Comparison of ENCODE assay signal across 21 cellular contexts in the genomic region with DNA sequence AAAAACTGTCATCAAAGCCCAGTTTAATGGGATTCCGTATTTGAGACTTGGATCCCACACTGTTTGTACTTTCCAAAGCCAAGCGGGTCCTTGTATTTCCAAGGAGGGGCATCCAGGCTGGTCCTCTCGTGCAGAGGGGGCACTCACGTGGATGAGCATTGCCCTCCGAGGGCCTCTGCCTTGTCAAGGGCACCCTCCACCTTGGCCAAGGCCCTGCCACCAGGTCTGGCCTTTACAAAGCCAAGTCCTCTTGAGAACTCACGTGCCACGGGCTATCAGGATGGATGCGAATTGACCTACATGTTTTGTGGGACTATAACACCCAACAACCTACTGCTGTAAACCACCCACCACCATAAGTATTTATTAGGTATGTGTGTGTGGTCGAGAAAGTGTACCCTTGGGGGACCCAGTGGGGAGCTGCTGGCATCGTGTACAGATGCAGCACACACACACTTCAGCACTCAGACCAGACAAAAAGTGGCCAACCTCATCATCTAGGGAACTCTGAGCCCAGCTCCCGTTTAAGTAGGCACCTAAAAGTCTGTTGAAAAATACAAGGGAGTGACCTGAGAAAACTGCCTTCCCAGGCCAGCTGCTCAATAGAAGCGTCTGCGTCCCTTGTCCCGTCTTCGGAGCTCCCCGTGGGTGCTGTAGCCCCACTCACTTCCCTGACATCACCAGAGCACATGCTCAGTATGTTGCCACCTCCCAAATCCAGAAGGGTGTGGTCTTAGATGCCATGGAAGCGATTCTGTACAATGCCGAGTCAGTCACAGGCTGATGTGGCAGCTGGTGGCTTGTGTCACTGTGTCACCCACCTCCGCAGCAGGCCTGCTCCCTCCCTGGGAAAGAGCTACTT. TPM values are rescaled to one million over a fixed set of nuclear protein-coding genes. Genes with fewer than 3 reads are reported as not detected.
DNase-seq lines count a peak whose midpoint lies in the region; ATAC-seq and TF ChIP-seq lines count a peak whose summit lies in the region.
"Had no signal": no experiment of that assay in that cellular context is flagged by ENCODE, and none has a peak within 500 bp of the region (broad histone marks: within the 10 kb centered on the region; RNA-seq: fewer than 3 reads in every experiment).

No MANE protein-coding gene starts in this region.

- intact Hi-C loops in spleen (cut with DNase I; ENCODE audit: low total_unique reads) = no loop called here

- no peak overlapping the region for H3K18ac ChIP-seq in mesenchymal stem cell (ENCODE audit: low read depth in 1 of 2, low read length in 2 of 2)

- TF ChIP-seq CTCF in chondrocyte (IDR thresholded peaks at IDR 0.05) = no peak
- no peak for TF ChIP-seq CTCF in spleen (IDR thresholded peaks at IDR 0.05 in 8 of 11, conservative IDR thresholded peaks at IDR 0.05 in 3 of 11)

- H3K79me1 ChIP-seq in mesenchymal stem cell (replicated peaks; ENCODE audit: low read length, poor library complexity, severe bottlenecking) = peaks cover 27% of the 10 kb centered on the region

- no peaks in the 10 kb centered on the region for H3K27me3 ChIP-seq in mesenchymal stem cell (ENCODE audit: control insufficient read depth in 1 of 2, insufficient read depth in 1 of 2, low read length in 2 of 2)
- no peaks in the 10 kb centered on the region for H3K27me3 ChIP-seq in spleen (replicated peaks in 1 of 7)
- H3K27me3 ChIP-seq: pancreas had no signal

- no peaks in the 10 kb centered on the region for H3K9me3 Mint-ChIP-seq in activated naive CD4-positive, alpha-beta T cell treated with anti-CD3 and anti-CD28 coated beads, Interleukin-2, amount 50 U/mL, for 72 hours
- no peaks in the 10 kb centered on the region for H3K9me3 Mint-ChIP-seq in chondrocyte (ENCODE audit: low read depth)
- H3K9me3 Mint-ChIP-seq: T-helper 1 cell treated with Interleukin-12 subunit alpha and Interleukin-12 subunit beta and Interleukin-4 antibody, amounts not matched to agents 30 μg/mL and 1 μg/mL, for 36 hours had no signal

- H3K27ac Mint-ChIP-seq in activated naive CD4-positive, alpha-beta T cell treated with anti-CD3 and anti-CD28 coated beads, Interleukin-2, amount 50 U/mL, for 72 hours = peak overlapping the region; percentile 51 to 86
- H3K27ac Mint-ChIP-seq in chondrocyte (ENCODE audit: unreplicated experiment) = peak overlapping the region; percentile 65
- H3K27ac Mint-ChIP-seq: T-helper 1 cell treated with Interleukin-12 subunit alpha and Interleukin-12 subunit beta and Interleukin-4 antibody, amounts not matched to agents 30 μg/mL and 1 μg/mL, for 36 hours had no signal

- H3K4me1 Mint-ChIP-seq in chondrocyte (ENCODE audit: low read depth) = peaks cover 14% of the 10 kb centered on the region

- H3K23ac ChIP-seq in mesenchymal stem cell (ENCODE audit: low read length in 2 of 2) = no peak overlapping the region

- no peak overlapping the region for H4K91ac ChIP-seq in mesenchymal stem cell (ENCODE audit: low read length)

- H3K9me3 ChIP-seq in mesenchymal stem cell (ENCODE audit: control insufficient read depth, low read length) (no peaks in the 10 kb centered on the region), spleen (no peaks in the 10 kb centered on the region)
- H3K9me3 ChIP-seq: pancreas had no signal

- H3K4me2 ChIP-seq in mesenchymal stem cell (ENCODE audit: low read length, poor library complexity, severe bottlenecking) = no peak overlapping the region

- H2AK5ac ChIP-seq in mesenchymal stem cell (ENCODE audit: low read length, severe bottlenecking) = no peak overlapping the region

- no peak overlapping the region for H2AFZ ChIP-seq in mesenchymal stem cell (ENCODE audit: low read depth, low read length)

- H3K27ac ChIP-seq in mesenchymal stem cell (ENCODE audit: low read length, poor library complexity, severe bottlenecking) = no peak overlapping the region
- H3K27ac ChIP-seq in spleen = no peak overlapping the region
- H3K27ac ChIP-seq: pancreas had no signal

- H3K4me3 Mint-ChIP-seq in chondrocyte (ENCODE audit: unreplicated experiment) = no peak overlapping the region
- H3K4me3 Mint-ChIP-seq: T-helper 1 cell treated with Interleukin-12 subunit alpha and Interleukin-12 subunit beta and Interleukin-4 antibody, amounts not matched to agents 30 μg/mL and 1 μg/mL, for 36 hours had no signal

- no peak overlapping the region for H3K9ac ChIP-seq in mesenchymal stem cell (ENCODE audit: low read length)

- no peaks in the 10 kb centered on the region for H3K27me3 Mint-ChIP-seq in chondrocyte (ENCODE audit: low read depth)

- peak overlapping the region; percentile 35 for H4K8ac ChIP-seq in mesenchymal stem cell (ENCODE audit: low read length)

- no peak overlapping the region for H2BK12ac ChIP-seq in mesenchymal stem cell (ENCODE audit: low read length in 2 of 2)

- peaks cover 2% of the 10 kb centered on the region for H3K4me1 ChIP-seq in mesenchymal stem cell (ENCODE audit: control insufficient read depth, insufficient read depth, low read depth, low read length)
- peaks cover 0 to 23% (median 19%) of the 10 kb centered on the region in 6 donors for H3K4me1 ChIP-seq in spleen
- H3K4me1 ChIP-seq: pancreas had no signal

- peak in 1 of 2 donors; percentile 31 for DNase-seq in activated naive CD4-positive, alpha-beta T cell treated with anti-CD3 and anti-CD28 coated beads, Interleukin-2, amount 50 U/mL, for 72 hours (ENCODE audit: low spot score in 2 of 2)
- DNase-seq in activated naive CD4-positive, alpha-beta T cell treated with Interleukin-2 at 50 U/mL for 16 hours = no peak
- DNase-seq in chondrocyte (ENCODE audit: low spot score) = peak; percentile 59
- DNase-seq in mesenchymal stem cell = peak; percentile 45
- peak; percentile 65 for DNase-seq in spleen
- no peak for DNase-seq in ureter (ENCODE audit: low spot score)
- no peak for DNase-seq in stimulated activated CD4-positive, alpha-beta T cell treated with anti-CD3 and anti-CD28 coated beads, Interleukin-12 subunit alpha, Interleukin-12 subunit beta, amount 100 ng/mL, for 4 hours
- DNase-seq: amniotic stem cell; C1 segment of cervical spinal cord; cerebellar nuclear complex; DMS 273 treated with DMSO at 0.1 percent for 48 hours; H7; hippocampal formation; kidney glomerular epithelial cell; NCI-H1417; NCI-H226; NK-92 treated with Interleukin-12 subunit alpha and Interleukin-12 subunit beta, amount 100 ng/mL, for 24 hours; pancreas; stimulated activated naive CD4-positive, alpha-beta T cell treated with Interleukin-2 at 50 U/mL for 16 hours had no signal

- 97% methylated on average over 16 of the region's 19 CpGs for WGBS in mesenchymal stem cell
- WGBS in spleen, 5 donors = 90 to 96% (median 94%) methylated on average over 19 of the region's 19 CpGs

- H3K36me3 Mint-ChIP-seq in activated naive CD4-positive, alpha-beta T cell treated with anti-CD3 and anti-CD28 coated beads, Interleukin-2, amount 50 U/mL, for 72 hours = no peaks in the 10 kb centered on the region
- H3K36me3 Mint-ChIP-seq in chondrocyte (ENCODE audit: low read depth) = peaks cover 28% of the 10 kb centered on the region

- H3K14ac ChIP-seq in mesenchymal stem cell (ENCODE audit: low read length in 2 of 2) = no peak overlapping the region

- peak in 1 of 2 donors; percentile 14 for ATAC-seq in activated naive CD4-positive, alpha-beta T cell treated with anti-CD3 and anti-CD28 coated beads, Interleukin-2, amount 50 U/mL, for 72 hours
- ATAC-seq in HG02763 (IDR thresholded peaks at IDR 0.05; ENCODE audit: unreplicated experiment) = no peak
- ATAC-seq: pancreas had no signal

- H3K36me3 ChIP-seq in mesenchymal stem cell (ENCODE audit: control insufficient read depth in 1 of 2, insufficient read depth in 2 of 2, low read depth in 1 of 2, low read length in 2 of 2) = peaks cover 43 to 92% of the 10 kb centered on the region in 2 experiments
- H3K36me3 ChIP-seq in spleen = peaks cover 0 to 90% (median 55%) of the 10 kb centered on the region in 6 donors

- no peak overlapping the region for H2BK5ac ChIP-seq in mesenchymal stem cell (ENCODE audit: low read depth, low read length, poor library complexity, severe bottlenecking)

- H2BK15ac ChIP-seq in mesenchymal stem cell (ENCODE audit: low read depth, poor library complexity, severe bottlenecking) = no peak overlapping the region

- H2BK120ac ChIP-seq in mesenchymal stem cell (ENCODE audit: low read depth, low read length) = no peak overlapping the region

- no peak for TF ChIP-seq POLR2A in spleen (IDR thresholded peaks at IDR 0.05)

- H3K4me3 ChIP-seq in mesenchymal stem cell (ENCODE audit: insufficient read depth in 1 of 2, low read depth in 1 of 2, low read length in 2 of 2) (no peak overlapping the region), spleen (no peak overlapping the region)
- H3K4me3 ChIP-seq: pancreas had no signal

- H3K4ac ChIP-seq in mesenchymal stem cell (ENCODE audit: low read depth in 1 of 2, low read length in 2 of 2) = no peak overlapping the region

RNA-seq across cellular contexts. Expression of a gene that starts 12.9 kb away (rescaled TPM):
- total RNA-seq in activated naive CD4-positive, alpha-beta T cell treated with anti-CD3 and anti-CD28 coated beads, Interleukin-2, amount 50 U/mL, for 72 hours = 10 to 100 TPM; 64.7 to 83.4 TPM
- total RNA-seq in chondrocyte = 139 to 189 TPM (median 186 TPM) in 3 replicates
- polyA plus RNA-seq in mesenchymal stem cell (2013, experiment 1 of 2) = 102 TPM
- 105 TPM for polyA plus RNA-seq in mesenchymal stem cell (2013, experiment 2 of 2)
- total RNA-seq in spleen = 10 to 100 TPM; 47.6 to 71.4 (median 61.7) TPM
- polyA plus RNA-seq in spleen = 10 to 100 TPM; 32.3 to 50.4 (median 46.5) TPM
- 38.3 TPM for total RNA-seq in ureter

RNA-seq across cellular contexts. Expression of a gene that starts 21.4 kb away (rescaled TPM):
- 10 to 100 TPM; 25.3 to 36.0 TPM for total RNA-seq in activated naive CD4-positive, alpha-beta T cell treated with anti-CD3 and anti-CD28 coated beads, Interleukin-2, amount 50 U/mL, for 72 hours
- total RNA-seq in chondrocyte = 30.3 to 37.2 TPM (median 30.6 TPM) in 3 replicates
- 14.6 TPM for polyA plus RNA-seq in mesenchymal stem cell (2013, experiment 1 of 2)
- 15.2 TPM for polyA plus RNA-seq in mesenchymal stem cell (2013, experiment 2 of 2)
- total RNA-seq in spleen = 10 to 100 TPM; 23.6 to 30.6 (median 27.2) TPM
- polyA plus RNA-seq in spleen = 10 to 100 TPM in 1 of 3 donors, 1 to 10 TPM in 2; 7.9 to 11.0 (median 9.7) TPM
- 52.1 TPM for total RNA-seq in ureter

Comparison
In these comparisons a context has a peak if more than half of its experiments do, and no peak if none do; other contexts are left out.
1. DNase-seq: peak in chondrocyte (single experiment), mesenchymal stem cell (single experiment) and spleen (single experiment); none in activated naive CD4-positive, alpha-beta T cell treated with Interleukin-2 at 50 U/mL for 16 hours (single experiment), ureter (single experiment) and stimulated activated CD4-positive, alpha-beta T cell treated with anti-CD3 and anti-CD28 coated beads, Interleukin-12 subunit alpha, Interleukin-12 subunit beta, amount 100 ng/mL, for 4 hours (single experiment).